Comparison of ENCODE assay signal across 8 cellular contexts in genomic region chr7:149460493-149461330, GRCh38. TPM values are rescaled to one million over a fixed set of nuclear protein-coding genes. Genes with fewer than 3 reads are reported as not detected.
A peak's percentile ranks its signal among the peaks of the same experiment; 100 is the strongest.
DNase-seq lines count a peak whose midpoint lies in the region; ATAC-seq, FAIRE-seq and TF ChIP-seq lines count a peak whose summit lies in the region.

Gene ZNF777, minus strand, starts transcription at chr7:149461062. Its CDS starts 5,040 bp downstream, at chr7:149456022.

- H3K27me3 ChIP-seq in adipocyte (replicated peaks; ENCODE audit: control insufficient read depth, insufficient read depth, low read length) (no peaks in the 10 kb centered on the region), left ventricle myocardium inferior (ENCODE audit: low read depth) (no peaks in the 10 kb centered on the region), psoas muscle (ENCODE audit: insufficient read depth in 3 of 3, low read length in 2 of 3) (no peaks in the 10 kb centered on the region)

- H3K4me1 ChIP-seq in adipocyte (ENCODE audit: control insufficient read depth, insufficient read depth, low read length) (peaks cover 12% of the 10 kb centered on the region), left ventricle myocardium inferior (peaks cover 40% of the 10 kb centered on the region), psoas muscle (peaks cover 14% of the 10 kb centered on the region)

- peak within 1 kb of the TSS; percentile 60 for H3K4me3 ChIP-seq in GM12865 (ENCODE audit: low read depth, low read length)
- peak within 1 kb of the TSS; percentile 91 for H3K4me3 ChIP-seq in adipocyte (ENCODE audit: low read length)
- H3K4me3 ChIP-seq in left ventricle myocardium inferior: peak within 1 kb of the TSS; percentile 87
- H3K4me3 ChIP-seq in psoas muscle: peak within 1 kb of the TSS; percentile 79

- H3K36me3 ChIP-seq in adipocyte (ENCODE audit: control insufficient read depth, insufficient read depth, low read length, severe bottlenecking): peaks cover 1% of the 10 kb centered on the region
- peaks cover 12% of the 10 kb centered on the region for H3K36me3 ChIP-seq in left ventricle myocardium inferior
- H3K36me3 ChIP-seq in psoas muscle (ENCODE audit: insufficient read depth in 1 of 2, low read depth in 1 of 2): peaks cover 0 to 9% of the 10 kb centered on the region in 2 donors

- ATAC-seq in psoas muscle: peak; percentile 94 to 99 (median 98)

- H3K9ac ChIP-seq in adipocyte (ENCODE audit: low read length): peak within 1 kb of the TSS; percentile 94

- peak within 1 kb of the TSS; percentile 72 for H3K27ac Mint-ChIP-seq in HFFc6

- intact Hi-C loops in left ventricle myocardium inferior (cut with micrococcal nuclease): no loop called here
- intact Hi-C loops in psoas muscle (cut with DNase I): loop anchor here in 1 of 2 donors (5.0 kb wide), 1 partner anchor 37 kb away; the partner anchor contains the start of gene ZNF746

- H3K27me3 Mint-ChIP-seq in HFFc6 (ENCODE audit: insufficient read depth): peaks cover 6% of the 10 kb centered on the region; the same call in 1 of the 2 replicates

- H3K4me3 Mint-ChIP-seq in HFFc6: peak within 1 kb of the TSS; percentile 84

- no peak for FAIRE-seq in urothelium cell line (lab: Jason Lieb, UNC)

- H3K9me3 ChIP-seq in adipocyte (ENCODE audit: control insufficient read depth, low read length) (no peaks in the 10 kb centered on the region), left ventricle myocardium inferior (replicated peaks) (no peaks in the 10 kb centered on the region), psoas muscle (no peaks in the 10 kb centered on the region)

- no peaks in the 10 kb centered on the region; the same call in none of the 2 replicates for H3K36me3 Mint-ChIP-seq in HFFc6 (ENCODE audit: low read depth)

- no peaks in the 10 kb centered on the region for H3K9me3 Mint-ChIP-seq in HFFc6

- TF ChIP-seq CTCF in GM12865 (IDR thresholded peaks at IDR 0.05; ENCODE audit: insufficient read depth, low read depth, low read length, missing control alignments) (peak; percentile 51), HFFc6 (IDR thresholded peaks at IDR 0.05) (peak; percentile 64), left ventricle myocardium inferior (IDR thresholded peaks at IDR 0.05; ENCODE audit: borderline replicate concordance) (peak; percentile 68), psoas muscle (IDR thresholded peaks at IDR 0.05) (peak; percentile 50)

- peaks cover 33% of the 10 kb centered on the region for H3K4me1 Mint-ChIP-seq in HFFc6 (ENCODE audit: low read depth)

- WGBS in psoas muscle, 3 donors: 0 to 1% (median 1%) methylated on average over 48 to 64 of the region's 64 CpGs

- peak; percentile 93 for DNase-seq in GM12865 (ENCODE audit: low read depth)
- peak; percentile 87 for DNase-seq in HFFc6
- DNase-seq in NAMALWA (ENCODE audit: low spot score): peak; percentile 88
- DNase-seq in T follicular helper cell (ENCODE audit: low read depth): peak; percentile 70
- peak; percentile 92 for DNase-seq in adipocyte (ENCODE audit: low read depth)
- DNase-seq in left ventricle myocardium inferior: peak; percentile 85
- peak; percentile 83 to 91 for DNase-seq in psoas muscle
- DNase-seq in urothelium cell line (ENCODE audit: low spot score): peak; percentile 72

- H3K27ac ChIP-seq in left ventricle myocardium inferior (replicated peaks) (peak within 1 kb of the TSS; percentile 88), psoas muscle (peak within 1 kb of the TSS; percentile 68)

RNA-seq across cellular contexts. Expression of gene ZNF777, which starts in this region (rescaled TPM):
- total RNA-seq in HFFc6 (2021; fragmentation: NEBNext Ultra II Directional; extraction: Animal tissue kit (Norgen Biotek cat#: 25700)): 10 to 100 TPM; 13.6 to 16.7 (median 15.2) TPM
- total RNA-seq in left ventricle myocardium inferior (7.2 TPM), psoas muscle (10 to 100 TPM; 10.6 to 18.6 (median 12.2) TPM)
- polyA plus RNA-seq in psoas muscle: 10 to 100 TPM in 2 of 3 donors, 1 to 10 TPM in 1; 9.3 to 17.2 (median 14.1) TPM

Comparison
In these comparisons a context has a peak if more than half of its experiments do, and no peak if none do; other contexts are left out.
1. Peak in every context shown above with its lines: DNase-seq, ATAC-seq, H3K4me3 ChIP-seq and H3K27ac ChIP-seq.